7 cellular contexts compared by ENCODE assay signal in genomic region chr19:35040826-35041547, GRCh38. TPM values are rescaled to one million over a fixed set of nuclear protein-coding genes. Genes with fewer than 3 reads are reported as not detected.
A peak's percentile ranks its signal among the peaks of the same experiment; 100 is the strongest.
DNase-seq lines count a peak whose midpoint lies in the region; ATAC-seq, FAIRE-seq and TF ChIP-seq lines count a peak whose summit lies in the region.

No MANE protein-coding gene starts in this region.

- H2AFZ ChIP-seq in keratinocyte (ENCODE audit: control insufficient read depth, low read length) (no peak overlapping the region), smooth muscle cell (ENCODE audit: low read depth) (no peak overlapping the region)

- FAIRE-seq in keratinocyte (lab: Jason Lieb, UNC), result no peak

- ATAC-seq in GM21529 (IDR thresholded peaks at IDR 0.05; ENCODE audit: unreplicated experiment), result no peak
- ATAC-seq in GM19467 (IDR thresholded peaks at IDR 0.05; ENCODE audit: unreplicated experiment), result no peak

- H3K4me2 ChIP-seq in keratinocyte (ENCODE audit: control insufficient read depth, extremely low read depth, insufficient read depth, low read depth, low read length), result peak overlapping the region; percentile 10
- peak overlapping the region; percentile 67 for H3K4me2 ChIP-seq in smooth muscle cell

- H3F3A ChIP-seq in smooth muscle cell (ENCODE audit: low read depth), result no peaks in the 10 kb centered on the region

- dilution Hi-C loops in keratinocyte (cut with MboI; ENCODE audit: extremely low pct_ligation_motif_present, low sequenced_read_pairs), result no loop called here

- TF ChIP-seq CTCF in keratinocyte (optimal IDR thresholded peaks at IDR 0.05 in 1 of 3, IDR thresholded peaks at IDR 0.05 in 1 of 3, conservative IDR thresholded peaks at IDR 0.05 in 1 of 3; ENCODE audit: extremely low read depth in 1 of 3, insufficient read depth in 2 of 3, low read length in 3 of 3), result no peak
- no peak for TF ChIP-seq CTCF in smooth muscle cell (IDR thresholded peaks at IDR 0.05; ENCODE audit: borderline replicate concordance, insufficient read depth, poor library complexity, severe bottlenecking)

- peaks cover 7% of the 10 kb centered on the region for H3K36me3 ChIP-seq in NT2/D1 (ENCODE audit: insufficient read depth, insufficient read length, low read length)
- no peaks in the 10 kb centered on the region for H3K36me3 ChIP-seq in keratinocyte (ENCODE audit: control insufficient read depth in 2 of 2, extremely low read depth in 1 of 2, insufficient read depth in 2 of 2, low read length in 2 of 2)
- H3K36me3 ChIP-seq in smooth muscle cell (ENCODE audit: low read depth), result no peaks in the 10 kb centered on the region

- H3K27me3 ChIP-seq in NT2/D1 (ENCODE audit: insufficient read depth, insufficient read length), result no peaks in the 10 kb centered on the region
- H3K27me3 ChIP-seq in keratinocyte (ENCODE audit: control insufficient read depth, extremely low read depth, insufficient read depth, low read length), result peaks cover 10% of the 10 kb centered on the region
- no peaks in the 10 kb centered on the region for H3K27me3 ChIP-seq in smooth muscle cell (ENCODE audit: low read depth)

- H3K27ac ChIP-seq in keratinocyte (ENCODE audit: control insufficient read depth, insufficient read depth, low read length) (no peak overlapping the region), smooth muscle cell (ENCODE audit: low read depth) (no peak overlapping the region)

- DNase-seq in NT2/D1 (ENCODE audit: low read depth, low spot score) (no peak), astrocyte of the hippocampus (ENCODE audit: low read depth, low spot score) (peak; percentile 24), keratinocyte (ENCODE audit: low read depth, low spot score) (no peak), smooth muscle cell (lab: John Stamatoyannopoulos, UW; ENCODE audit: unreplicated experiment) (no peak), T1000 (lab: John Stamatoyannopoulos, UW) (no peak)

- H4K20me1 ChIP-seq in keratinocyte (ENCODE audit: control insufficient read depth, extremely low read depth, insufficient read depth, low read length), result no peaks in the 10 kb centered on the region
- no peaks in the 10 kb centered on the region for H4K20me1 ChIP-seq in smooth muscle cell (ENCODE audit: low read depth)

- H3K9ac ChIP-seq in NT2/D1 (ENCODE audit: insufficient read length, low read depth), result peak overlapping the region; percentile 67
- no peak overlapping the region for H3K9ac ChIP-seq in keratinocyte (ENCODE audit: control insufficient read depth, extremely low read depth, insufficient read depth, low read length)
- no peak overlapping the region for H3K9ac ChIP-seq in smooth muscle cell (ENCODE audit: low read depth)

- no peaks in the 10 kb centered on the region for H3K79me2 ChIP-seq in keratinocyte (ENCODE audit: control insufficient read depth, insufficient read depth, low read length)
- no peaks in the 10 kb centered on the region for H3K79me2 ChIP-seq in smooth muscle cell (ENCODE audit: low read depth)

- H3K4me3 ChIP-seq in NT2/D1 (ENCODE audit: insufficient read length, low read depth) (peak overlapping the region; percentile 30), keratinocyte (ENCODE audit: control insufficient read depth in 2 of 3, extremely low read depth in 1 of 3, insufficient read depth in 2 of 3, low read depth in 1 of 3, low read length in 3 of 3) (no peak overlapping the region), smooth muscle cell (peak overlapping the region; percentile 34)

- no peaks in the 10 kb centered on the region for H3K9me1 ChIP-seq in keratinocyte (ENCODE audit: control insufficient read depth, extremely low read depth, insufficient read depth, low read length)

- peaks cover 12% of the 10 kb centered on the region for H3K4me1 ChIP-seq in NT2/D1 (ENCODE audit: insufficient read depth, insufficient read length)
- H3K4me1 ChIP-seq in keratinocyte (ENCODE audit: control insufficient read depth, extremely low read depth, insufficient read depth, low read length), result peaks cover 2% of the 10 kb centered on the region
- H3K4me1 ChIP-seq in smooth muscle cell (ENCODE audit: low read depth), result no peaks in the 10 kb centered on the region

- 21% methylated on average over 27 of the region's 36 CpGs for WGBS in smooth muscle cell (ENCODE audit: low lambda C conversion rate)

- H3K9me3 ChIP-seq in NT2/D1 (ENCODE audit: insufficient read depth, low read length) (no peaks in the 10 kb centered on the region), keratinocyte (ENCODE audit: control insufficient read depth, low read depth, low read length) (no peaks in the 10 kb centered on the region), smooth muscle cell (replicated peaks; ENCODE audit: low read depth) (no peaks in the 10 kb centered on the region)

RNA-seq across cellular contexts. Expression of gene HPN, which starts 0.5 kb away (rescaled TPM):
- polyA plus RNA-seq in keratinocyte, result not detected in 3 replicates
- polyA plus RNA-seq in keratinocyte (2011; ENCODE audit: low read depth), result not detected
- polyA plus RNA-seq in keratinocyte (2011; cell fraction: cytosol; rRNA removed), result not detected in 2 replicates
- polyA plus RNA-seq in keratinocyte (2011; cell fraction: nucleus; rRNA removed), result not detected in 2 replicates
- polyA plus RNA-seq in keratinocyte (2012; ENCODE audit: low replicate concordance), result not detected in 2 replicates
- not detected in 3 replicates for polyA minus RNA-seq in keratinocyte
- not detected for polyA minus RNA-seq in keratinocyte (2011; cell fraction: cytosol; rRNA and poly(A)+ RNA removed)
- not detected in 2 replicates for polyA minus RNA-seq in keratinocyte (2011; cell fraction: nucleus; rRNA and poly(A)+ RNA removed)
- 1.9 and 4.1 TPM in 2 replicates for total RNA-seq in smooth muscle cell
- polyA plus RNA-seq in smooth muscle cell, result 1.3 and 6.6 TPM in 2 replicates

RNA-seq across cellular contexts. Expression of gene SCN1B, which starts 10.7 kb away (rescaled TPM):
- polyA plus RNA-seq in keratinocyte (0.30 to 0.46 TPM (median 0.45 TPM) in 3 replicates), smooth muscle cell (2.2 and 4.6 TPM in 2 replicates)
- polyA plus RNA-seq in keratinocyte (2011; ENCODE audit: low read depth), result not detected
- polyA plus RNA-seq in keratinocyte (2011; cell fraction: cytosol; rRNA removed), result 0.17 and 0.60 TPM in 2 replicates
- 0.36 and 0.69 TPM in 2 replicates for polyA plus RNA-seq in keratinocyte (2011; cell fraction: nucleus; rRNA removed)
- 0.13 and 0.31 TPM in 2 replicates for polyA plus RNA-seq in keratinocyte (2012; ENCODE audit: low replicate concordance)
- 0.13 to 0.54 TPM in 2 of 3 replicates, not detected in the other for polyA minus RNA-seq in keratinocyte
- not detected for polyA minus RNA-seq in keratinocyte (2011; cell fraction: cytosol; rRNA and poly(A)+ RNA removed)
- polyA minus RNA-seq in keratinocyte (2011; cell fraction: nucleus; rRNA and poly(A)+ RNA removed), result 0.21 and 0.54 TPM in 2 replicates
- 0.99 and 3.3 TPM in 2 replicates for total RNA-seq in smooth muscle cell

RNA-seq across cellular contexts. Expression of gene GRAMD1A, which starts 40.9 kb away (rescaled TPM):
- polyA plus RNA-seq in keratinocyte (22.1 to 26.8 TPM (median 24.6 TPM) in 3 replicates), smooth muscle cell (59.6 and 74.1 TPM in 2 replicates)
- 10.2 TPM for polyA plus RNA-seq in keratinocyte (2011; ENCODE audit: low read depth)
- polyA plus RNA-seq in keratinocyte (2011; cell fraction: cytosol; rRNA removed), result 24.4 and 28.2 TPM in 2 replicates
- polyA plus RNA-seq in keratinocyte (2011; cell fraction: nucleus; rRNA removed), result 44.1 and 73.3 TPM in 2 replicates
- polyA plus RNA-seq in keratinocyte (2012; ENCODE audit: low replicate concordance), result 14.2 and 25.5 TPM in 2 replicates
- 23.0 to 35.5 TPM (median 26.0 TPM) in 3 replicates for polyA minus RNA-seq in keratinocyte
- polyA minus RNA-seq in keratinocyte (2011; cell fraction: cytosol; rRNA and poly(A)+ RNA removed), result 21.9 TPM
- 15.7 and 19.5 TPM in 2 replicates for polyA minus RNA-seq in keratinocyte (2011; cell fraction: nucleus; rRNA and poly(A)+ RNA removed)
- total RNA-seq in smooth muscle cell, result 19.4 and 27.6 TPM in 2 replicates

Comparison
In these comparisons a context has a peak if more than half of its experiments do, and no peak if none do; other contexts are left out.
1. H3K4me3 ChIP-seq: peak in NT2/D1 (single experiment) and smooth muscle cell (single experiment); none in keratinocyte (0 of 3).